In the genomic region with DNA sequence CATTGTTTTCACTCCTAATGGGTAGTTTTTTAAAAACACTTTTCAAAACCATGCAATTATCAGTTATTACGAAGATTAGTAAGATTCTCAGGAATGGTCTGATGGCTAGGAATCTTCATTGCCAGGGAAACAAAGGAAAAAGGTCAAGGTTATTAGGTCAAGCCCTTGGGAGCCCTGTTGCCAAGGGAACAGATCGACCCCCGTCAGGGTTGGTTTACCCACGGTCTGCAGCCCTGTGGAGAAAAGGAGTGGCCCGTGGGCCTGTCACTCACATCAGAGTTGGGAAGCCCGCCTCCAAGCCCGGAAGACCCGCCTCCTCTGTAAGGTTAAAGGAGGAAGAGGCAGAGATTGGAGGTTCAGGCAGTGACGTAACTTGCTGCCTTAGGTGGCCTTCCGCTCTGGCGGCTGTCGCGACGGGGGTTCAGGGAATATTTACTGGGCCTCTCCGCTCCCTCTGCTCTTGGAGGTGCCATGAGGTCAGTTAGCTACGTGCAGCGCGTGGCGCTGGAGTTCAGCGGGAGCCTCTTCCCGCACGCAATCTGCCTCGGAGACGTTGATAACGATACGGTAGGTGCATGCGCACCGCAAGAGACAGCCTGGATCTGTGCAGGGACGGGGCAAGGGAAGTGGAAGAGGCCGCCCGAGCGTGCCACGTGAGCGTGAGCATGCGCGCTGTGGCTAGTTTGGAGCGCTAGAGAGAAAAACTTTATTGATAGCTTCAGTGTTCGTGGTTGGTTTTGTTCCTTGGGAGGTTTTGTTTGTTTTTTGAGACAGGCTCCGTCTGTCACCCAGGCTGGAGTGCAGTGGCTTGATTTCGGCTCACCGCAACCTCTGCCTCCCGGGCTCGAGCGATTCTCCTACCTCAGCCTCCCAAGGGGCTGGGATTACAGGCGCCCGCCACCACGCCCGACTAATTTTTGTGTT, we compare ENCODE assay signal across 8 cellular contexts. TPM values are rescaled to one million over a fixed set of nuclear protein-coding genes. Genes with fewer than 3 reads are reported as not detected.
A peak's percentile ranks its signal among the peaks of the same experiment; 100 is the strongest.
DNase-seq lines count a peak whose midpoint lies in the region; ATAC-seq and TF ChIP-seq lines count a peak whose summit lies in the region.

A gene (plus strand): TSS at position 379 of the 924 bp plus-strand sequence. CDS start 93 bp downstream, at position 472.

- peak within 1 kb of the TSS; percentile 90 to 98 (median 94) for H3K27ac ChIP-seq in spleen

- peak within 1 kb of the TSS; percentile 97 for H3K4me3 Mint-ChIP-seq in central memory CD8-positive, alpha-beta T cell

- intact Hi-C loops in spleen (cut with DNase I; ENCODE audit: low total_unique reads), result no loop called here

- H3K27me3 Mint-ChIP-seq in central memory CD8-positive, alpha-beta T cell, result no peaks in the 10 kb centered on the region

- no peaks in the 10 kb centered on the region for H3K9me3 ChIP-seq in spleen

- H3K4me3 ChIP-seq in spleen, result peak within 1 kb of the TSS; percentile 59 to 91 (median 75)

- TF ChIP-seq CTCF in AG09319 (IDR thresholded peaks at IDR 0.05; ENCODE audit: low read depth, low read length), result no peak
- peak in 3 of 11 experiments; percentile 14 to 33 (median 28) for TF ChIP-seq CTCF in spleen (IDR thresholded peaks at IDR 0.05 in 8 of 11, conservative IDR thresholded peaks at IDR 0.05 in 3 of 11)

- no peaks in the 10 kb centered on the region for H3K9me3 Mint-ChIP-seq in central memory CD8-positive, alpha-beta T cell

- H3K4me1 ChIP-seq in spleen, result peaks cover 16 to 40% (median 33%) of the 10 kb centered on the region in 6 donors

- peaks cover 20% of the 10 kb centered on the region for H3K36me3 Mint-ChIP-seq in central memory CD8-positive, alpha-beta T cell (ENCODE audit: insufficient read depth)

- H3K27me3 ChIP-seq in spleen (replicated peaks in 1 of 7), result no peaks in the 10 kb centered on the region

- H3K4me1 Mint-ChIP-seq in central memory CD8-positive, alpha-beta T cell, result peaks cover 25% of the 10 kb centered on the region

- peaks cover 0 to 33% (median 8%) of the 10 kb centered on the region in 6 donors for H3K36me3 ChIP-seq in spleen

- H3K27ac Mint-ChIP-seq in central memory CD8-positive, alpha-beta T cell (ENCODE audit: low read depth), result peak within 1 kb of the TSS; percentile 99

- TF ChIP-seq POLR2A in spleen (IDR thresholded peaks at IDR 0.05), result peak; percentile 27 to 88 (median 85)

- WGBS in spleen, 5 donors, result 0 to 2% (median 1%) methylated on average over 25 to 48 of the region's 48 CpGs

- peak; percentile 92 for ATAC-seq in GM19025 (IDR thresholded peaks at IDR 0.05; ENCODE audit: low read depth, unreplicated experiment)
- peak; percentile 95 for ATAC-seq in HG03342 (IDR thresholded peaks at IDR 0.05; ENCODE audit: unreplicated experiment)
- peak; percentile 93 for ATAC-seq in central memory CD8-positive, alpha-beta T cell (replicated peaks; ENCODE audit: extremely low read depth, poor library complexity, severe bottlenecking)

- DNase-seq in AG09319 (ENCODE audit: extremely low read depth, low read depth), result peak; percentile 92
- DNase-seq in NCI-H446 (lab: John Stamatoyannopoulos, UW), result peak; percentile 98 to 99
- DNase-seq in activated CD4-positive, CD25-positive, alpha-beta regulatory T cell treated with anti-CD3 and anti-CD28 coated beads, Interleukin-2, amount 50 U/mL, for 16 hours (ENCODE audit: low read depth, low spot score), result peak; percentile 95
- peak; percentile 90 to 93 for DNase-seq in central memory CD8-positive, alpha-beta T cell (ENCODE audit: low spot score in 2 of 2)
- peak; percentile 99 for DNase-seq in inferior parietal cortex (ENCODE audit: extremely low spot score)
- DNase-seq in spleen, result peak; percentile 99

RNA-seq across cellular contexts. Expression of the gene that starts here (rescaled TPM):
- 10 to 100 TPM; 42.7 to 79.3 (median 55.0) TPM for total RNA-seq in spleen
- 10 to 100 TPM; 28.9 to 44.3 (median 41.4) TPM for polyA plus RNA-seq in spleen

Comparison
In these comparisons a context has a peak if more than half of its experiments do, and no peak if none do; other contexts are left out.
1. Peak in every context shown above with its lines: DNase-seq, ATAC-seq, H3K4me3 ChIP-seq and H3K27ac ChIP-seq.